ENCODE assay signal across 11 cellular contexts in genomic region chr13:32036131-32036695, GRCh38. TPM values are rescaled to one million over a fixed set of nuclear protein-coding genes. Genes with fewer than 3 reads are reported as not detected.
DNase-seq lines count a peak whose midpoint lies in the region; ATAC-seq and TF ChIP-seq lines count a peak whose summit lies in the region.
"Had no signal": no experiment of that assay in that cellular context is flagged by ENCODE, and none has a peak within 500 bp of the region (broad histone marks: within the 10 kb centered on the region; RNA-seq: fewer than 3 reads in every experiment).

No MANE protein-coding gene starts in this region.

- no peaks in the 10 kb centered on the region for H3K36me3 ChIP-seq in mucosa of descending colon (ENCODE audit: low read depth)
- no peaks in the 10 kb centered on the region for H3K36me3 ChIP-seq in uterus
- H3K36me3 ChIP-seq: gastrocnemius medialis had no signal

- peak overlapping the region; percentile 66 to 81 for H3K4me3 Mint-ChIP-seq in CD14-positive monocyte
- peak overlapping the region; percentile 50 for H3K4me3 Mint-ChIP-seq in activated B cell treated with CpG ODN at 0.5 μM for 24 hours

- DNase-seq in CD14-positive monocyte (ENCODE audit: low spot score): peak; percentile 59
- no peak for DNase-seq in activated B cell treated with CpG ODN at 0.5 μM for 24 hours
- DNase-seq in mucosa of descending colon: peak in 1 of 3 donors; percentile 45
- DNase-seq in DMS53 (lab: John Stamatoyannopoulos, UW): no peak
- DNase-seq in uterus: no peak
- DNase-seq in stimulated activated CD4-positive, alpha-beta T cell treated with anti-CD3 and anti-CD28 coated beads, Interleukin-12 subunit alpha, Interleukin-12 subunit beta, amount 100 ng/mL, for 4 hours: no peak
- DNase-seq: gastrocnemius medialis, Karpas-422, mammary epithelial cell had no signal

- TF ChIP-seq CTCF in CD14-positive monocyte (IDR thresholded peaks at IDR 0.05): no peak
- no peak for TF ChIP-seq CTCF in activated B cell treated with CpG ODN at 0.5 μM for 24 hours (IDR thresholded peaks at IDR 0.05)
- no peak for TF ChIP-seq CTCF in mucosa of descending colon (IDR thresholded peaks at IDR 0.05)
- TF ChIP-seq CTCF in uterus (IDR thresholded peaks at IDR 0.05): no peak

- POLR2A ChIA-PET in activated B cell treated with CpG ODN at 0.5 μM for 24 hours (lab: Charles Lee): no interaction called here

- no peak for TF ChIP-seq POLR2A in uterus (IDR thresholded peaks at IDR 0.05)

- H3K4me1 Mint-ChIP-seq in CD14-positive monocyte (peaks cover 73% of the 10 kb centered on the region), activated B cell treated with CpG ODN at 0.5 μM for 24 hours (peaks cover 31% of the 10 kb centered on the region)

- H3K9me3 Mint-ChIP-seq in CD14-positive monocyte (no peaks in the 10 kb centered on the region), activated B cell treated with CpG ODN at 0.5 μM for 24 hours (no peaks in the 10 kb centered on the region)

- intact Hi-C loops in CD14-positive monocyte (cut with micrococcal nuclease): loop anchor here (10.0 kb wide), 1 partner anchor 79 kb away; no protein-coding TSS in a partner anchor
- intact Hi-C loops in activated B cell treated with CpG ODN at 0.5 μM for 24 hours (cut with micrococcal nuclease): loop anchor here (10.0 kb wide), 2 partner anchors 619 to 1509 kb away; no protein-coding TSS in a partner anchor
- intact Hi-C loops in mucosa of descending colon (cut with DNase I, micrococcal nuclease): no loop called here
- intact Hi-C loops in uterus (cut with DNase I; ENCODE audit: low total_unique reads): no loop called here

- H3K27me3 Mint-ChIP-seq in CD14-positive monocyte (ENCODE audit: low read depth in 3 of 3) (no peaks in the 10 kb centered on the region), activated B cell treated with CpG ODN at 0.5 μM for 24 hours (peaks cover 7% of the 10 kb centered on the region)

- peaks cover 23 to 37% of the 10 kb centered on the region in 2 donors for H3K36me3 Mint-ChIP-seq in CD14-positive monocyte
- no peaks in the 10 kb centered on the region for H3K36me3 Mint-ChIP-seq in activated B cell treated with CpG ODN at 0.5 μM for 24 hours (ENCODE audit: low read depth)

- H3K9me3 ChIP-seq in mucosa of descending colon (no peaks in the 10 kb centered on the region), uterus (no peaks in the 10 kb centered on the region)
- H3K9me3 ChIP-seq: gastrocnemius medialis had no signal

- H3K4me3 ChIP-seq in mucosa of descending colon (no peak overlapping the region), uterus (no peak overlapping the region)

- H3K27ac Mint-ChIP-seq in CD14-positive monocyte: peak overlapping the region; percentile 89 to 98 (median 94)
- H3K27ac Mint-ChIP-seq in activated B cell treated with CpG ODN at 0.5 μM for 24 hours: no peak overlapping the region

- H3K27me3 ChIP-seq in uterus: no peaks in the 10 kb centered on the region
- H3K27me3 ChIP-seq: gastrocnemius medialis had no signal

- ATAC-seq in HG02885 (IDR thresholded peaks at IDR 0.05; ENCODE audit: poor library complexity, unreplicated experiment) (peak; percentile 12), activated B cell treated with CpG ODN at 0.5 μM for 24 hours (ENCODE audit: low read depth) (no peak), mucosa of descending colon (peak; percentile 59), HG03196 (IDR thresholded peaks at IDR 0.05; ENCODE audit: unreplicated experiment) (no peak)
- ATAC-seq: gastrocnemius medialis had no signal

- CTCF ChIA-PET in activated B cell treated with CpG ODN at 0.5 μM for 24 hours (lab: Charles Lee): no interaction called here

- peaks cover 3% of the 10 kb centered on the region for H3K4me1 ChIP-seq in mucosa of descending colon (ENCODE audit: low read depth)
- no peaks in the 10 kb centered on the region for H3K4me1 ChIP-seq in uterus
- H3K4me1 ChIP-seq: gastrocnemius medialis had no signal

- H3K27ac ChIP-seq in uterus: no peak overlapping the region

RNA-seq across cellular contexts. Expression of gene FRY, which starts 4.6 kb away (rescaled TPM):
- polyA plus RNA-seq in CD14-positive monocyte: 1 to 10 TPM; 3.9 to 5.0 TPM
- 4.7 and 4.8 TPM in 2 replicates for total RNA-seq in activated B cell treated with CpG ODN at 0.5 μM for 24 hours
- total RNA-seq in mucosa of descending colon: 10 to 100 TPM in 2 of 3 donors, 1 to 10 TPM in 1; 9.2 to 38.5 (median 10.5) TPM
- 100 to 1,000 TPM in 1 of 4 donors, 10 to 100 TPM in 3; 32.0 to 111 (median 63.8) TPM for total RNA-seq in uterus

Comparison
In these comparisons a context has a peak if more than half of its experiments do, and no peak if none do; other contexts are left out.
1. ATAC-seq: peak in HG02885 (single experiment) and mucosa of descending colon (single experiment); none in activated B cell treated with CpG ODN at 0.5 μM for 24 hours (single experiment) and HG03196 (single experiment).
2. intact Hi-C loops: an anchor here in CD14-positive monocyte (10.0 kb wide) and activated B cell treated with CpG ODN at 0.5 μM for 24 hours (10.0 kb wide); none called in mucosa of descending colon and uterus.